Comparison of ENCODE assay signal across 7 cellular contexts in the genomic region with DNA sequence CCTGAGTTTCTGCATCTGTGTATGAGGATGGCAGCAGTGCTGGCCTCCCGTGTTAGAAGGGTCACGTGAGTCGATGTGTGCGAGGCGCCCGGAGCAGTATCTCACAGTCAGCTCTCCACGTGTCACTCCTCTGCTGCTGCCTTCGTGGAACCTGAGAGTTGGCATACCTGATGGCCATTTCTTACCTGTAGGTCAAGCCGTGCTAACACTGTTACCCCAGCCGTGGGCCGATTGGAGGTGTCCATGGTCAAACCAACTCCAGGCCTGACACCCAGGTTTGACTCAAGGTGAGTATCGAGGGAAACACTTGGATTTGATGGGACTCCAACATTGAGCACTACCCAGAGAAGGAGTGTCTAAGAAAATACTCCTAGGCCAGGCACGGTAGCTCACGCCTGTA.
"Had no signal": no experiment of that assay in that cellular context is flagged by ENCODE, and none has a peak within 500 bp of the region (broad histone marks: within the 10 kb centered on the region; RNA-seq: fewer than 3 reads in every experiment).

No MANE protein-coding gene starts in this region.

- H3K4me2 ChIP-seq: GM23338 had no signal

- FAIRE-seq: H1, H54, HTR-8/SVneo had no signal

- ATAC-seq: GM23338 had no signal

- H2AFZ ChIP-seq: GM23338 had no signal

- H3K4me3 ChIP-seq: GM23338 had no signal

- DNase-seq: H9, HCEC 1CT, KG1 had no signal
